In genomic region chr2:24203029-24203786, GRCh38 we compare ENCODE assay signal across 18 cellular contexts. TPM values are rescaled to one million over a fixed set of nuclear protein-coding genes. Genes with fewer than 3 reads are reported as not detected.
DNase-seq lines count a peak whose midpoint lies in the region; ATAC-seq, FAIRE-seq and TF ChIP-seq lines count a peak whose summit lies in the region.
"Had no signal": no experiment of that assay in that cellular context is flagged by ENCODE, and none has a peak within 500 bp of the region (broad histone marks: within the 10 kb centered on the region; RNA-seq: fewer than 3 reads in every experiment).

No MANE protein-coding gene starts in this region.

- H3K36me3 Mint-ChIP-seq in GM23338 (ENCODE audit: low read depth) = no peaks in the 10 kb centered on the region; the same call in 2 of the 3 replicates

- H3K4me1 Mint-ChIP-seq in GM23338 = peaks cover 7% of the 10 kb centered on the region

- H3K9ac ChIP-seq in endothelial cell of umbilical vein (replicated peaks; ENCODE audit: extremely low read depth, insufficient read depth, low read length) (no peak overlapping the region), muscle layer of colon (ENCODE audit: low read length) (no peak overlapping the region)

- H3K9me2 ChIP-seq in GM23338 (ENCODE audit: insufficient read depth) (no peaks in the 10 kb centered on the region), OCI-LY7 (ENCODE audit: insufficient read depth, low read length) (no peaks in the 10 kb centered on the region)

- no peaks in the 10 kb centered on the region for H3K36me3 ChIP-seq in GM23338 (ENCODE audit: insufficient read depth)
- peaks cover 16% of the 10 kb centered on the region for H3K36me3 ChIP-seq in OCI-LY7 (ENCODE audit: insufficient read depth, low read length)
- peaks cover 0 to 32% of the 10 kb centered on the region in 2 experiments for H3K36me3 ChIP-seq in endothelial cell of umbilical vein (ENCODE audit: control insufficient read depth in 2 of 2, extremely low read depth in 1 of 2, insufficient read depth in 2 of 2, low read length in 2 of 2)
- H3K36me3 ChIP-seq in muscle layer of colon (ENCODE audit: insufficient read depth, low read length) = peaks cover 45% of the 10 kb centered on the region
- H3K36me3 ChIP-seq: SJCRH30 had no signal

- no peaks in the 10 kb centered on the region for H3F3A ChIP-seq in GM23338 (replicated peaks; ENCODE audit: low read depth)

- H3K79me2 ChIP-seq in GM23338 (replicated peaks; ENCODE audit: insufficient read depth) (no peaks in the 10 kb centered on the region), OCI-LY7 (ENCODE audit: insufficient read depth, low read depth, low read length) (no peaks in the 10 kb centered on the region), endothelial cell of umbilical vein (ENCODE audit: control insufficient read depth, insufficient read depth, low read length) (no peaks in the 10 kb centered on the region)

- no peak overlapping the region for H3K4me3 ChIP-seq in GM23338
- no peak overlapping the region for H3K4me3 ChIP-seq in OCI-LY7 (ENCODE audit: low read depth, low read length, poor library complexity, severe bottlenecking)
- H3K4me3 ChIP-seq in endothelial cell of umbilical vein (replicated peaks in 1 of 3; ENCODE audit: insufficient read depth in 1 of 3, low read depth in 1 of 3, low read length in 3 of 3) = no peak overlapping the region
- no peak overlapping the region for H3K4me3 ChIP-seq in muscle layer of colon (ENCODE audit: low read depth in 1 of 2, low read length in 2 of 2)
- H3K4me3 ChIP-seq: SJCRH30 had no signal

- BruUV-seq in OCI-LY7 (replicated peaks; lab: Mats Ljungman, UMichigan) (TSS peak; percentile 74), endothelial cell of umbilical vein (replicated peaks; lab: Mats Ljungman, UMichigan) (TSS peak; percentile 40)

- TF ChIP-seq POLR2A in endothelial cell of umbilical vein (IDR thresholded peaks at IDR 0.05; ENCODE audit: low read depth, low read length) = no peak

- no peaks in the 10 kb centered on the region for H3K9me3 Mint-ChIP-seq in GM23338
- H3K9me3 Mint-ChIP-seq: CD4-positive, alpha-beta T cell had no signal

- H3K4me2 ChIP-seq in GM23338 (no peak overlapping the region), OCI-LY7 (ENCODE audit: low read length) (no peak overlapping the region), endothelial cell of umbilical vein (ENCODE audit: insufficient read depth, low read length) (no peak overlapping the region)

- dilution Hi-C loops in endothelial cell of umbilical vein (cut with MboI; ENCODE audit: extremely low pct_ligation_motif_present, low sequenced_read_pairs) = no loop called here

- H3K4me1 ChIP-seq in GM23338 (ENCODE audit: insufficient read depth) = no peaks in the 10 kb centered on the region
- H3K4me1 ChIP-seq in OCI-LY7 (ENCODE audit: insufficient read depth, low read length, poor library complexity, severe bottlenecking) = peaks cover 12% of the 10 kb centered on the region
- H3K4me1 ChIP-seq in endothelial cell of umbilical vein (ENCODE audit: control insufficient read depth, extremely low read depth, insufficient read depth, low read length) = no peaks in the 10 kb centered on the region
- no peaks in the 10 kb centered on the region for H3K4me1 ChIP-seq in muscle layer of colon (ENCODE audit: insufficient read depth, low read length)
- H3K4me1 ChIP-seq: SJCRH30 had no signal

- H3K27ac Mint-ChIP-seq in GM23338 = no peak overlapping the region
- H3K27ac Mint-ChIP-seq: CD4-positive, alpha-beta T cell had no signal

- no peak overlapping the region for H2AFZ ChIP-seq in GM23338
- H2AFZ ChIP-seq in OCI-LY7 (ENCODE audit: low read length) = no peak overlapping the region
- H2AFZ ChIP-seq in endothelial cell of umbilical vein (ENCODE audit: low read depth, low read length) = no peak overlapping the region

- TF ChIP-seq CTCF in GM23338 (conservative IDR thresholded peaks at IDR 0.05; ENCODE audit: low read depth in 2 of 2) (0 out of 4 replicates have a peak, but pooled peaks of 1 of the 2 experiments have one; percentile 17), OCI-LY7 (conservative IDR thresholded peaks at IDR 0.05; ENCODE audit: low read length) (no peak), endothelial cell of umbilical vein (IDR thresholded peaks at IDR 0.05; ENCODE audit: extremely low read depth in 1 of 2, insufficient read depth in 1 of 2, low read depth in 1 of 2, low read length in 2 of 2) (no peak)

- no peaks in the 10 kb centered on the region for H3K9me1 ChIP-seq in endothelial cell of umbilical vein (replicated peaks; ENCODE audit: control insufficient read depth, extremely low read depth, insufficient read depth, low read length)

- H3K9me3 ChIP-seq in OCI-LY7 (ENCODE audit: low read length) (no peaks in the 10 kb centered on the region), endothelial cell of umbilical vein (replicated peaks; ENCODE audit: control insufficient read depth, insufficient read depth, low read length) (no peaks in the 10 kb centered on the region), muscle layer of colon (ENCODE audit: low read length) (no peaks in the 10 kb centered on the region)
- H3K9me3 ChIP-seq: SJCRH30 had no signal

- DNase-seq in GM23338 (ENCODE audit: low spot score) = peak; percentile 51
- DNase-seq in OCI-LY7 (ENCODE audit: low spot score) = no peak
- no peak for DNase-seq in endothelial cell of umbilical vein (ENCODE audit: low read depth, low spot score)
- no peak for DNase-seq in iPS-NIHi11 (ENCODE audit: low spot score)
- DNase-seq in activated CD8-positive, alpha-beta memory T cell treated with anti-CD3 and anti-CD28 coated beads for 24 hours = no peak
- no peak for DNase-seq in activated CD4-positive, CD25-positive, alpha-beta regulatory T cell treated with anti-CD3 and anti-CD28 coated beads, Interleukin-2, amount 50 U/mL, for 72 hours
- DNase-seq: CD4-positive, alpha-beta T cell; DMS53; HCEC 1CT; KBM-7; NCI-H1417 treated with DMSO at 0.1 percent for 48 hours; NCI-H2081; NCI-H524; OCI-M1; SJCRH30 had no signal

- no peak overlapping the region for H3K4me3 Mint-ChIP-seq in GM23338
- H3K4me3 Mint-ChIP-seq: CD4-positive, alpha-beta T cell had no signal

- H3K27me3 Mint-ChIP-seq in GM23338 (ENCODE audit: insufficient read depth, low read depth, poor library complexity) = peaks cover 10% of the 10 kb centered on the region
- H3K27me3 Mint-ChIP-seq: CD4-positive, alpha-beta T cell had no signal

- no peak overlapping the region for H3K27ac ChIP-seq in GM23338 (ENCODE audit: low read depth)
- no peak overlapping the region for H3K27ac ChIP-seq in OCI-LY7 (ENCODE audit: low read depth, low read length, poor library complexity, severe bottlenecking)
- H3K27ac ChIP-seq in endothelial cell of umbilical vein (ENCODE audit: insufficient read depth, low read depth, low read length) = no peak overlapping the region
- H3K27ac ChIP-seq in muscle layer of colon (ENCODE audit: low read depth, low read length) = peak overlapping the region; percentile 34
- H3K27ac ChIP-seq: RWPE1, SJCRH30 had no signal

- H4K20me1 ChIP-seq in GM23338 (replicated peaks; ENCODE audit: insufficient read depth) (no peaks in the 10 kb centered on the region), OCI-LY7 (ENCODE audit: insufficient read depth, low read length) (no peaks in the 10 kb centered on the region), endothelial cell of umbilical vein (replicated peaks; ENCODE audit: control insufficient read depth, extremely low read depth, insufficient read depth, low read length) (no peaks in the 10 kb centered on the region)

- no peak for FAIRE-seq in endothelial cell of umbilical vein (lab: Jason Lieb, UNC)

- CTCF ChIA-PET in OCI-LY7 (lab: Charles Lee; ENCODE audit: unreplicated experiment) (no interaction called here), endothelial cell of umbilical vein (lab: Charles Lee) (interaction anchor here (0.7 to 1.1 kb wide), 2 partner anchors 10 to 27 kb away, joined by 3 read pairs; no protein-coding TSS in a partner anchor)

- H3K27me3 ChIP-seq in GM23338 (ENCODE audit: insufficient read depth) (no peaks in the 10 kb centered on the region), endothelial cell of umbilical vein (ENCODE audit: control insufficient read depth in 2 of 2, insufficient read depth in 2 of 2, low read length in 2 of 2) (no peaks in the 10 kb centered on the region), muscle layer of colon (ENCODE audit: control insufficient read depth in 1 of 2, insufficient read depth in 2 of 2, low read length in 2 of 2) (no peaks in the 10 kb centered on the region)
- H3K27me3 ChIP-seq: SJCRH30 had no signal

- ATAC-seq in GM23338 = peak; percentile 79
- no peak for ATAC-seq in HG02884 (IDR thresholded peaks at IDR 0.05; ENCODE audit: unreplicated experiment)

- POLR2A ChIA-PET in OCI-LY7 (lab: Charles Lee) (interaction anchor here (1.3 kb wide), 1 partner anchor 10 kb away, joined by 3 read pairs; no protein-coding TSS in a partner anchor), endothelial cell of umbilical vein (lab: Charles Lee) (no interaction called here)

- intact Hi-C loops in OCI-LY7 (cut with micrococcal nuclease; ENCODE audit: unreplicated experiment) (no loop called here), endothelial cell of umbilical vein (cut with micrococcal nuclease) (no loop called here)

TF ChIP-seq in GM23338, 12 proteins besides CTCF, POLR2A, EP300 and RAD21:
- TF ChIP-seq EZH2 (IDR thresholded peaks at IDR 0.05; ENCODE audit: low read depth, unreplicated experiment) (no peak), NANOG (IDR thresholded peaks at IDR 0.05; ENCODE audit: borderline replicate concordance) (no peak)
TF ChIP-seq in GM23338: peak in this region for 0.

TF ChIP-seq in endothelial cell of umbilical vein, 7 proteins besides CTCF, POLR2A, EP300 and RAD21:
- TF ChIP-seq MAX (IDR thresholded peaks at IDR 0.05; ENCODE audit: insufficient read depth, insufficient read length) = no peak
TF ChIP-seq in endothelial cell of umbilical vein: peak in this region for 0.

RNA-seq across cellular contexts. Expression of gene FAM228A, which starts 28.4 kb away (rescaled TPM):
- 0.12 and 0.35 TPM in 2 replicates for total RNA-seq in GM23338 (2014; rRNA removed; shearing (Covaris generic))
- polyA plus RNA-seq in GM23338 (2016; fragmentation: Nextera tagmentation; extraction: Ambion mirVana) (0.11 and 0.49 TPM in 2 replicates), endothelial cell of umbilical vein (0.14 and 0.36 TPM in 2 replicates)
- total RNA-seq in OCI-LY7 (2014; rRNA removed; shearing (Covaris generic)) = 0.25 and 0.49 TPM in 2 replicates
- total RNA-seq in OCI-LY7 (2022) (0.31 and 0.46 TPM in 2 replicates), endothelial cell of umbilical vein (1.00 TPM in 1 of 2 replicates, not detected in the other)
- polyA plus RNA-seq in endothelial cell of umbilical vein (2011; cell fraction: cytosol; rRNA removed) = 0.08 and 0.09 TPM in 2 replicates
- 0.32 and 0.42 TPM in 2 replicates for polyA plus RNA-seq in endothelial cell of umbilical vein (2011; cell fraction: nucleus; rRNA removed)
- polyA plus RNA-seq in endothelial cell of umbilical vein (2012) = not detected in 2 replicates
- polyA minus RNA-seq in endothelial cell of umbilical vein = 0.24 and 0.40 TPM in 2 replicates
- not detected for polyA minus RNA-seq in endothelial cell of umbilical vein (2011; cell fraction: cytosol; rRNA and poly(A)+ RNA removed)
- 0.63 TPM in 1 of 2 replicates, not detected in the other for polyA minus RNA-seq in endothelial cell of umbilical vein (2011; cell fraction: nucleus; rRNA and poly(A)+ RNA removed)
- total RNA-seq: SJCRH30 had no signal
